In the genomic region with DNA sequence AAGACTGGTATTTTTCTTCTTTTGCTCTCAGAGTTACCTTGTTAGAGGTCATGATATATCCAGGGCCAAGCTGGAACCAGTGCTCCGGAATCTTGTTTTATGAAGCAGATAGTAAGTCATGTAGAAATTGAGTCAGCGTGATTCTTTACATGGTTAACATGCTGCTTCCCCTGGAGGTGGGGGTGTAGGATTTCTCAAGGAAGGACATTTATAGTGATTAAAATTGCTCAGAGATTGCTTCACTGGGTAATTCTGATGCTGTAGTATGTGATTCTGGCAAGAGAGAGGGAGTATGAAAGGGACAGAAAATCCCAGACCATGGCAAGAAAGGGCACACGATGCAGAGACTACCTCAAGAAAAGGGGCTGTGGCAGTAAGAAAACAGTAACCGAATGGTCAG, we compare ENCODE assay signal across 21 cellular contexts. TPM values are rescaled to one million over a fixed set of nuclear protein-coding genes. Genes with fewer than 3 reads are reported as not detected.
"Had no signal": no experiment of that assay in that cellular context is flagged by ENCODE, and none has a peak within 500 bp of the region (broad histone marks: within the 10 kb centered on the region; RNA-seq: fewer than 3 reads in every experiment).

No MANE protein-coding gene starts in this region.

- H3K27me3 ChIP-seq: MG63, SJSA1 had no signal

- DNase-seq: KBM-7, MG63, NCI-H1092, NCI-H1105 treated with DMSO at 0.1 percent for 48 hours, NCI-H1436, NCI-H187, NCI-H2029, NCI-H2081 treated with DMSO at 0.1 percent for 48 hours, NCI-H2171, NCI-H226, NCI-H446, NCI-H510A, NCI-H524 treated with DMSO at 0.1 percent for 48 hours, NCI-H69, NCI-H774, Right ventricle myocardium superior, RPMI8226, SIG-M5 had no signal

- H3K27ac ChIP-seq: SJSA1, SK-N-MC had no signal

- H3K4me1 ChIP-seq: SJSA1 had no signal

- H3K9me3 ChIP-seq: MG63, SJSA1 had no signal

- H3K4me3 ChIP-seq: MG63, SJSA1, SK-N-MC had no signal

- H3K36me3 ChIP-seq: MG63, SJSA1 had no signal

RNA-seq across cellular contexts. Expression of gene MYL1, which starts 8.0 kb away (rescaled TPM):
- total RNA-seq: HT-29, Right ventricle myocardium superior, SJSA1 had no signal
